ENCODE assay signal across 18 cellular contexts in genomic region chr22:15721884-15722283, GRCh38. TPM values are rescaled to one million over a fixed set of nuclear protein-coding genes. Genes with fewer than 3 reads are reported as not detected.
DNase-seq lines count a peak whose midpoint lies in the region; ATAC-seq, FAIRE-seq and TF ChIP-seq lines count a peak whose summit lies in the region.
"Not testable (repeated sequence)": the region's sequence is repeated elsewhere in the genome, so short reads cannot be mapped to it uniquely, and the experiment has no call there.
"Had no signal": no experiment of that assay in that cellular context is flagged by ENCODE, and none has a peak within 500 bp of the region (broad histone marks: within the 10 kb centered on the region; RNA-seq: fewer than 3 reads in every experiment).

No MANE protein-coding gene starts in this region.

- not testable (repeated sequence) for H3K4me3 Mint-ChIP-seq in CD14-positive monocyte; natural killer cell treated with Interleukin-12 subunit alpha and Interleukin-12 subunit beta and Interleukin-15 and Interleukin-18, amount 100 ng/mL, for 72 hours

- H3K9me3 ChIP-seq in kidney (ENCODE audit: control insufficient read depth in 1 of 2, low read length in 2 of 2); sigmoid colon; spleen: not testable (repeated sequence)

- FAIRE-seq in kidney (lab: Jason Lieb, UNC), result not testable (repeated sequence)

- H3K9me3 Mint-ChIP-seq in CD14-positive monocyte; natural killer cell treated with Interleukin-12 subunit alpha and Interleukin-12 subunit beta and Interleukin-15 and Interleukin-18, amount 100 ng/mL, for 72 hours: not testable (repeated sequence)

- H3K4me1 ChIP-seq in kidney (ENCODE audit: control insufficient read depth in 1 of 2, insufficient read depth in 1 of 2, low read depth in 1 of 2, low read length in 2 of 2); sigmoid colon; spleen: not testable (repeated sequence)

- 84 to 85% methylated on average over 7 to 10 of the region's 18 CpGs for WGBS in sigmoid colon, 2 donors
- 84 to 92% (median 87%) methylated on average over 5 to 9 of the region's 18 CpGs; no CpG with 5 or more reads in 1 of the 5 donors for WGBS in spleen, 5 donors

- TF ChIP-seq EP300 in sigmoid colon (IDR thresholded peaks at IDR 0.05), result not testable (repeated sequence)

- not testable (repeated sequence) for H3K9ac ChIP-seq in kidney (ENCODE audit: low read length in 2 of 2)

- not testable (repeated sequence) for H3K27ac ChIP-seq in kidney (ENCODE audit: low read depth in 2 of 2, low read length in 2 of 2); sigmoid colon; spleen

- not testable (repeated sequence) for TF ChIP-seq CTCF in CD14-positive monocyte (IDR thresholded peaks at IDR 0.05); kidney (IDR thresholded peaks at IDR 0.05; ENCODE audit: borderline replicate concordance, extremely low read depth, insufficient read depth); sigmoid colon (IDR thresholded peaks at IDR 0.05); spleen (IDR thresholded peaks at IDR 0.05 in 8 of 11, conservative IDR thresholded peaks at IDR 0.05 in 3 of 11)

- not testable (repeated sequence) for H3K4me1 Mint-ChIP-seq in CD14-positive monocyte; natural killer cell treated with Interleukin-12 subunit alpha and Interleukin-12 subunit beta and Interleukin-15 and Interleukin-18, amount 100 ng/mL, for 72 hours (ENCODE audit: low read depth in 2 of 2)

- not testable (repeated sequence) for H3K27ac Mint-ChIP-seq in CD14-positive monocyte; natural killer cell treated with Interleukin-12 subunit alpha and Interleukin-12 subunit beta and Interleukin-15 and Interleukin-18, amount 100 ng/mL, for 72 hours

- TF ChIP-seq POLR2A in sigmoid colon (IDR thresholded peaks at IDR 0.05); spleen (IDR thresholded peaks at IDR 0.05): not testable (repeated sequence)

- intact Hi-C loops in CD14-positive monocyte (cut with micrococcal nuclease); Right ventricle myocardium inferior (cut with DNase I); cardiac septum (cut with DNase I); kidney (cut with DNase I); sigmoid colon (cut with DNase I); spleen (cut with DNase I; ENCODE audit: low total_unique reads): not testable (repeated sequence)

- H3K36me3 Mint-ChIP-seq in CD14-positive monocyte; natural killer cell treated with Interleukin-12 subunit alpha and Interleukin-12 subunit beta and Interleukin-15 and Interleukin-18, amount 100 ng/mL, for 72 hours: not testable (repeated sequence)

- not testable (repeated sequence) for H3K36me3 ChIP-seq in kidney (ENCODE audit: control insufficient read depth in 1 of 2, insufficient read depth in 2 of 2, low read length in 2 of 2); sigmoid colon; spleen

- not testable (repeated sequence) for H3K27me3 ChIP-seq in sigmoid colon; spleen (replicated peaks in 1 of 7)

- DNase-seq in CD14-positive monocyte (ENCODE audit: low spot score), result peak; percentile 27
- peak; percentile 55 for DNase-seq in Right ventricle myocardium inferior (ENCODE audit: missing footprints)
- peak; percentile 36 for DNase-seq in cardiac septum (ENCODE audit: low spot score)
- DNase-seq in kidney, result peak; percentile 29
- peak; percentile 37 for DNase-seq in natural killer cell treated with Interleukin-12 subunit alpha and Interleukin-12 subunit beta and Interleukin-15 and Interleukin-18, amount 100 ng/mL, for 72 hours (ENCODE audit: low spot score)
- DNase-seq in sigmoid colon, result peak; percentile 39
- peak; percentile 39 for DNase-seq in spleen

- not testable (repeated sequence) for ATAC-seq in Right ventricle myocardium inferior; natural killer cell treated with Interleukin-12 subunit alpha and Interleukin-12 subunit beta and Interleukin-15 and Interleukin-18, amount 100 ng/mL, for 72 hours

- H3K27me3 Mint-ChIP-seq in CD14-positive monocyte (ENCODE audit: low read depth in 3 of 3); natural killer cell treated with Interleukin-12 subunit alpha and Interleukin-12 subunit beta and Interleukin-15 and Interleukin-18, amount 100 ng/mL, for 72 hours: not testable (repeated sequence)

- not testable (repeated sequence) for H3K4me3 ChIP-seq in kidney (ENCODE audit: low read length in 2 of 2); sigmoid colon; spleen

RNA-seq across cellular contexts. Expression of gene POTEH, which starts 32.1 kb away (rescaled TPM):
- not detected for polyA plus RNA-seq in CD14-positive monocyte
- total RNA-seq in Right ventricle myocardium inferior, result not detected
- not detected for total RNA-seq in cardiac septum
- not detected for total RNA-seq in kidney
- polyA plus RNA-seq in kidney (ENCODE audit: insufficient read depth, low read depth, low replicate concordance), result not detected
- not detected for total RNA-seq in natural killer cell treated with Interleukin-12 subunit alpha and Interleukin-12 subunit beta and Interleukin-15 and Interleukin-18, amount 100 ng/mL, for 72 hours
- total RNA-seq in sigmoid colon, result under 1 TPM in 1 of 4 donors, not detected in 3; 0.33 TPM
- polyA plus RNA-seq in sigmoid colon, result under 1 TPM in 2 of 3 donors, not detected in 1; 0.03 to 0.60 TPM
- 1 to 10 TPM in 1 of 7 donors, under 1 TPM in 2, not detected in 4; 0.52 to 1.1 (median 0.72) TPM for total RNA-seq in spleen
- not detected for polyA plus RNA-seq in spleen
- total RNA-seq: A673; B cell; Caco-2; Calu3; CD4-positive, alpha-beta memory T cell; CD4-positive, alpha-beta T cell; CD4-positive, CD25-positive, alpha-beta regulatory T cell; CD8-positive, alpha-beta memory T cell; CD8-positive, alpha-beta T cell had no signal
- polyA plus RNA-seq: AG04450; BJ; CD4-positive, alpha-beta memory T cell; CD4-positive, CD25-positive, alpha-beta regulatory T cell; CD8-positive, alpha-beta memory T cell had no signal
